Comparison of ENCODE assay signal across 9 cellular contexts in genomic region chr2:25286025-25286400, GRCh38. TPM values are rescaled to one million over a fixed set of nuclear protein-coding genes. Genes with fewer than 3 reads are reported as not detected.
DNase-seq lines count a peak whose midpoint lies in the region; ATAC-seq and TF ChIP-seq lines count a peak whose summit lies in the region.
"Had no signal": no experiment of that assay in that cellular context is flagged by ENCODE, and none has a peak within 500 bp of the region (broad histone marks: within the 10 kb centered on the region; RNA-seq: fewer than 3 reads in every experiment).

No MANE protein-coding gene starts in this region.

- POLR2A ChIA-PET in A673 (lab: Charles Lee; ENCODE audit: low non-redundant PET) (no interaction called here), RWPE1 (lab: Yijun Ruan, JAX; ENCODE audit: low non-redundant PET) (no interaction called here)

- no peaks in the 10 kb centered on the region for H3K27me3 ChIP-seq in A673 (replicated peaks; ENCODE audit: insufficient read depth, low read depth, low read length, poor library complexity)

- peaks cover 26% of the 10 kb centered on the region for H3K4me1 ChIP-seq in A673 (ENCODE audit: insufficient read depth, low read length, poor library complexity, severe bottlenecking)
- peaks cover 4% of the 10 kb centered on the region for H3K4me1 ChIP-seq in mucosa of descending colon (ENCODE audit: low read depth)

- CTCF ChIA-PET in A673 (lab: Charles Lee), result no interaction called here
- CTCF ChIA-PET in RWPE1 (lab: Yijun Ruan, JAX), result no interaction called here

- H3K9me3 ChIP-seq in A673 (ENCODE audit: low read depth, low read length, poor library complexity, severe bottlenecking), result no peaks in the 10 kb centered on the region
- no peaks in the 10 kb centered on the region for H3K9me3 ChIP-seq in mucosa of descending colon

- peak; percentile 87 for DNase-seq in A673 (ENCODE audit: low spot score)
- peak; percentile 37 to 64 for DNase-seq in NOMO-1 (lab: John Stamatoyannopoulos, UW; ENCODE audit: unreplicated experiment in 2 of 2)
- DNase-seq in activated effector memory CD4-positive, alpha-beta T cell treated with Interleukin-2 at 50 U/mL for 16 hours, result peak; percentile 71
- DNase-seq in mucosa of descending colon, result peak in 2 of 3 donors; percentile 49 to 78
- no peak for DNase-seq in LoVo (ENCODE audit: low spot score)
- no peak for DNase-seq in RWPE1 (ENCODE audit: low spot score)

- ATAC-seq in GM19467 (IDR thresholded peaks at IDR 0.05; ENCODE audit: unreplicated experiment) (peak; percentile 72), mucosa of descending colon (peak; percentile 91), HG02970 (IDR thresholded peaks at IDR 0.05; ENCODE audit: low FRiP score, unreplicated experiment) (no peak)

- no TSS peak for BruUV-seq in A673 (replicated peaks; lab: Mats Ljungman, UMichigan)

- H3K27ac ChIP-seq in A673 (ENCODE audit: low read depth, low read length, poor library complexity, severe bottlenecking), result peak overlapping the region; percentile 56
- no peak overlapping the region for H3K27ac ChIP-seq in RWPE1
- H3K27ac ChIP-seq: C4-2B had no signal

- intact Hi-C loops in A673 (cut with micrococcal nuclease; ENCODE audit: unreplicated experiment) (no loop called here), mucosa of descending colon (cut with DNase I, micrococcal nuclease) (no loop called here)

- H3K36me3 ChIP-seq in A673 (ENCODE audit: insufficient read depth, low read length, poor library complexity, severe bottlenecking), result peaks cover 17% of the 10 kb centered on the region
- no peaks in the 10 kb centered on the region for H3K36me3 ChIP-seq in mucosa of descending colon (ENCODE audit: low read depth)

- TF ChIP-seq CTCF in A673 (conservative IDR thresholded peaks at IDR 0.05; ENCODE audit: low read depth, low read length), result no peak
- no peak for TF ChIP-seq CTCF in mucosa of descending colon (IDR thresholded peaks at IDR 0.05)
- no peak for TF ChIP-seq CTCF in RWPE1 (conservative IDR thresholded peaks at IDR 0.05; ENCODE audit: low read depth)

- H3K4me3 ChIP-seq in A673 (ENCODE audit: low read depth, low read length, poor library complexity, severe bottlenecking) (no peak overlapping the region), mucosa of descending colon (no peak overlapping the region)

RNA-seq across cellular contexts. Expression of gene DNMT3A, which starts 55.7 kb away (rescaled TPM):
- total RNA-seq in A673 (2021) (109 and 123 TPM in 2 replicates), mucosa of descending colon (10 to 100 TPM; 31.2 to 50.8 (median 33.0) TPM)

Comparison
In these comparisons a context has a peak if more than half of its experiments do, and no peak if none do; other contexts are left out.
1. DNase-seq: peak in A673 (single experiment), NOMO-1 (2 of 2), activated effector memory CD4-positive, alpha-beta T cell treated with Interleukin-2 at 50 U/mL for 16 hours (single experiment) and mucosa of descending colon (2 of 3); none in LoVo (single experiment) and RWPE1 (single experiment).